Comparison of ENCODE assay signal across 8 cellular contexts in the genomic region with DNA sequence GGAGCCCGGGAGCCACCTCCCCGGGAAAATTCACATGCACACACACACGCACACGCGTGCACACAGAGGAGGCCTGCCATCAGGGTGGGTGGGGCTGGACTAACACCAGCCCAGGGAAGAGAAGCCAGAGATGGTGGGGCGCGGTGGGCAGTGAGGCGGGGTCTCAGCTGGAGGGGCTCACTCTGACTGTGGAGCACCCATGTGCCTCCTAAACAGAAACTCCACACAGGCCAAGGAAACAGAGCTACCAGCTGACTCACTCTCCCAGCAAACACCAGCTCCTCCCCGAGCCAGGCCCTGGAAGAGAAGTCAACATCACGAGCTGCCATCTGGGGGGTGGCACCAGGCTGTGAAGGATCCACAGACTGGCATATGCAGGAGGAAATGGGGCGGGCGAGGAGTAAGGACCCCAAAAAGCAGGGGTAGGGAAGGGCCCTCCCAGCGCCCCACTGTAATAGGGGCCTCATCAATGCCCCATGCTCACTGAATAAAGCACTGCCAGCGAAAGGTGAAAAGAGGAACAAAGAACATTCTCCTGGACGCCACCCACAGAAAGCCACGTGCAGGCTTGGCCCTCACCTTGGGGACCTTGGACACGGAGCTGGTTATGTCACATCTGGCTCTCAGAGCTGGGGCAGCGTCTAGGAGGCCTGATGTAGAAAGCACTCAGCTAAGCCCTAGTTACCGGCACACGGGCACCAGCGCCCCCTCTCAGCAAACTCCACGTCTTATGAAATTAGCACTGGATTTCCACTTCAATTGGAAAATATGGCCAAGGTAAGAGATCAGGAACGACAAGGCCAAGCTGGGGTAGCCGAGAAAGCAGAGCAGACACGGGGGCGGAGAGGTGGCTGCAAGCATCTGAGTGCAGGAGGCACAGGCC.
A peak's percentile ranks its signal among the peaks of the same experiment; 100 is the strongest.
DNase-seq lines count a peak whose midpoint lies in the region; ATAC-seq and TF ChIP-seq lines count a peak whose summit lies in the region.

No MANE protein-coding gene starts in this region.

- H3K27ac ChIP-seq in layer of hippocampus (ENCODE audit: low read depth, low read length), result peak overlapping the region; percentile 99
- peak overlapping the region; percentile 99 for H3K27ac ChIP-seq in substantia nigra (ENCODE audit: low read depth, low read length, poor library complexity, severe bottlenecking)

- peak overlapping the region; percentile 43 for H3K4me3 ChIP-seq in AG04449 (ENCODE audit: low read depth, low read length)

- POLR2A ChIA-PET in AG04449 (lab: Yijun Ruan, JAX), result interaction anchor here (2.9 kb wide), 1 partner anchor 17 kb away, joined by 16 read pairs; no protein-coding TSS in a partner anchor

- peak; percentile 6 for TF ChIP-seq CTCF in AG04449 (IDR thresholded peaks at IDR 0.05; ENCODE audit: insufficient read depth, low read length, missing control alignments)

- no peaks in the 10 kb centered on the region for H3K27me3 ChIP-seq in layer of hippocampus (ENCODE audit: control insufficient read depth, insufficient read depth, low read length)

- peak; percentile 22 for ATAC-seq in GM19468 (IDR thresholded peaks at IDR 0.05; ENCODE audit: extremely low read depth, unreplicated experiment)

- CTCF ChIA-PET in AG04449 (lab: Yijun Ruan, JAX), result interaction anchor here (1.0 to 3.9 kb wide), 6 partner anchors 9 to 40 kb away, joined by 3 to 13 read pairs (median 5); a partner anchor contains a TSS

- DNase-seq in AG04449 (ENCODE audit: low read depth, low spot score) (no peak), NCI-H1694 (lab: John Stamatoyannopoulos, UW) (peak; percentile 83), cerebellar cortex (ENCODE audit: low spot score) (peak; percentile 63), substantia nigra (lab: John Stamatoyannopoulos, UW) (peak in 45 of 49 donors; percentile 51 to 89 (median 78)), NCI-H1048 (lab: John Stamatoyannopoulos, UW) (no peak), D341Med (ENCODE audit: low spot score) (no peak)

Comparison
In these comparisons a context has a peak if more than half of its experiments do, and no peak if none do; other contexts are left out.
1. DNase-seq: peak in NCI-H1694 (single experiment), cerebellar cortex (single experiment) and substantia nigra (45 of 49); none in AG04449 (single experiment), NCI-H1048 (single experiment) and D341Med (single experiment).